Comparison of ENCODE assay signal across 8 cellular contexts in the genomic region with DNA sequence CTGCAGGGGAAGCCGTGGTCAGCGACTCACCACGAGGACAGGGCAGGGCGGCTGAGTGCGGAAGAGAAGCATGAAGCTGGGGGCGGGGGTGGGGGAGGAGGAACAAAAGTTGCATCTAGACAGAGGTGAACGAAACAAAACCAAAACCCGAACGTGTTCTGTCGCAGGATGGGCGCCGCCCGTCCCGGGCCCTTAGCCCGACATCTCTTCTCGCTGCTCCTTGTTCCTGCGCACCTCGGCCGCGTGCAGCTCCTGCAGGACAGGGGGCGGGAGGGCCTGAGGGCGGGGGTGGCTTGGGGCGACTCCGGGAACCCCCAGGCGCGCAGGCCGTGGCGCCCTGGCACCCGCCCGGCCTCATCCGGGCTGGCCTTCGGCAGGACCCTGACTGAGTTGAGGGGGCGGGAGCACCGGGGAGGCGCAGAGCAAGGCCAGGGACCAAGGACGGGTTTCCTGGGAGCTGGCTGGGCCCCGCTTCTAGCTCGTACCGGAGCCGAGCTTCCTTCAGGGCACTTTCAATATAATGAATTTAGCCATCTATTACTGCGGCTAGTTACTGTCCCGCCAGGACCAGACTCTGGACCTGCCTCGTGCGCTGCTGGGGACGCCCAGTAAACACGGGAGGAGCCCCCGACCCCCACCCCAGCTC. TPM values are rescaled to one million over a fixed set of nuclear protein-coding genes. Genes with fewer than 3 reads are reported as not detected.
DNase-seq lines count a peak whose midpoint lies in the region; ATAC-seq, FAIRE-seq and TF ChIP-seq lines count a peak whose summit lies in the region.

No MANE protein-coding gene starts in this region.

- H3K4me1 ChIP-seq in heart right ventricle (peaks cover 4 to 40% (median 14%) of the 10 kb centered on the region in 9 donors), small intestine (ENCODE audit: control insufficient read depth in 2 of 2, insufficient read depth in 1 of 2, low read depth in 1 of 2, low read length in 1 of 2) (peaks cover 0 to 2% of the 10 kb centered on the region in 2 donors)

- peak overlapping the region; percentile 81 to 98 (median 90) for H3K27ac ChIP-seq in heart right ventricle
- H3K27ac ChIP-seq in small intestine (ENCODE audit: low read depth in 1 of 2, low read length in 1 of 2) = peak overlapping the region; percentile 4 to 96

- no peak for FAIRE-seq in small intestine (lab: Jason Lieb, UNC)

- intact Hi-C loops in heart right ventricle (cut with DNase I) = no loop called here

- H3K27me3 ChIP-seq in heart right ventricle = no peaks in the 10 kb centered on the region
- no peaks in the 10 kb centered on the region for H3K27me3 ChIP-seq in small intestine (ENCODE audit: control insufficient read depth in 2 of 2, insufficient read depth in 2 of 2, low read length in 2 of 2)

- 17 to 23% methylated on average over 41 of the region's 47 CpGs for WGBS in heart right ventricle, 2 donors
- 0 to 26% (median 9%) methylated on average over 34 to 42 of the region's 47 CpGs for WGBS in small intestine, 3 donors

- peak; percentile 18 for ATAC-seq in GM18505 (IDR thresholded peaks at IDR 0.05; ENCODE audit: unreplicated experiment)
- ATAC-seq in HG03439 (IDR thresholded peaks at IDR 0.05; ENCODE audit: unreplicated experiment) = peak; percentile 29
- peak; percentile 19 to 63 (median 37) for ATAC-seq in heart right ventricle

- no peak for TF ChIP-seq CTCF in heart right ventricle (IDR thresholded peaks at IDR 0.05)

- DNase-seq in activated CD8-positive, alpha-beta memory T cell treated with anti-CD3 and anti-CD28 coated beads, Interleukin-2, amount 50 U/mL, for 4 hours = peak; percentile 58
- DNase-seq in heart right ventricle (peak in 1 of 2 donors; percentile 48), small intestine (peak; percentile 31), cortex of kidney (lab: John Stamatoyannopoulos, UW) (no peak), AG08395 (ENCODE audit: low spot score) (no peak), islet precursor cell (no peak)

- TF ChIP-seq POLR2A in GM18505 (IDR thresholded peaks at IDR 0.05; ENCODE audit: borderline replicate concordance, extremely low read depth, insufficient read depth, insufficient read length) = no peak

- no peaks in the 10 kb centered on the region for H3K36me3 ChIP-seq in heart right ventricle
- no peaks in the 10 kb centered on the region for H3K36me3 ChIP-seq in small intestine (ENCODE audit: control insufficient read depth in 2 of 2, insufficient read depth in 2 of 2, low read length in 2 of 2)

- peak overlapping the region; percentile 47 to 73 (median 62) for H3K4me3 ChIP-seq in heart right ventricle
- peak overlapping the region; percentile 35 to 58 for H3K4me3 ChIP-seq in small intestine (ENCODE audit: low read depth in 1 of 2, low read length in 2 of 2)

- H3K9me3 ChIP-seq in heart right ventricle (no peaks in the 10 kb centered on the region), small intestine (ENCODE audit: control insufficient read depth, low read depth) (no peaks in the 10 kb centered on the region)

RNA-seq across cellular contexts. Expression of gene STMN3, which starts 12.0 kb away (rescaled TPM):
- total RNA-seq in heart right ventricle = 1 to 10 TPM; 1.7 to 9.9 (median 3.9) TPM
- 1 to 10 TPM; 9.7 TPM for polyA plus RNA-seq in heart right ventricle
- polyA plus RNA-seq in small intestine = 10 to 100 TPM in 1 of 3 donors, 1 to 10 TPM in 2; 1.1 to 21.4 (median 3.5) TPM

RNA-seq across cellular contexts. Expression of gene GMEB2, which starts 14.4 kb away (rescaled TPM):
- total RNA-seq in heart right ventricle = 1 to 10 TPM; 4.9 to 7.5 (median 5.8) TPM
- polyA plus RNA-seq in heart right ventricle = 1 to 10 TPM; 6.0 to 8.2 TPM
- polyA plus RNA-seq in small intestine = 10 to 100 TPM in 1 of 3 donors, 1 to 10 TPM in 2; 8.4 to 10.4 (median 9.8) TPM

RNA-seq across cellular contexts. Expression of gene RTEL1, which starts 16.8 kb away (rescaled TPM):
- 10 to 100 TPM in 5 of 10 donors, 1 to 10 TPM in 5; 6.1 to 14.5 (median 10.3) TPM for total RNA-seq in heart right ventricle
- 10 to 100 TPM in 1 of 2 donors, 1 to 10 TPM in 1; 5.3 to 18.8 TPM for polyA plus RNA-seq in heart right ventricle
- polyA plus RNA-seq in small intestine = 10 to 100 TPM in 2 of 3 donors, 1 to 10 TPM in 1; 3.5 to 15.0 (median 11.2) TPM

RNA-seq across cellular contexts. Expression of gene TNFRSF6B, which starts 55.2 kb away (rescaled TPM):
- total RNA-seq in heart right ventricle = 1 to 10 TPM in 4 of 10 donors, under 1 TPM in 6; 0.26 to 5.1 (median 0.57) TPM
- 10 to 100 TPM; 11.7 to 12.5 TPM for polyA plus RNA-seq in heart right ventricle
- polyA plus RNA-seq in small intestine = 10 to 100 TPM in 1 of 3 donors, 1 to 10 TPM in 2; 4.2 to 15.9 (median 7.3) TPM

Comparison
In these comparisons a context has a peak if more than half of its experiments do, and no peak if none do; other contexts are left out.
1. DNase-seq: peak in activated CD8-positive, alpha-beta memory T cell treated with anti-CD3 and anti-CD28 coated beads, Interleukin-2, amount 50 U/mL, for 4 hours (single experiment) and small intestine (single experiment); none in cortex of kidney (single experiment), AG08395 (single experiment) and islet precursor cell (single experiment).
2. Peak in every context shown above with its lines, with median percentiles within 50 percentile points of each other: ATAC-seq.